Comparison of ENCODE assay signal across 8 cellular contexts in genomic region chr4:98929341-98930267, GRCh38. TPM values are rescaled to one million over a fixed set of nuclear protein-coding genes. Genes with fewer than 3 reads are reported as not detected.
DNase-seq lines count a peak whose midpoint lies in the region; ATAC-seq and TF ChIP-seq lines count a peak whose summit lies in the region.

No MANE protein-coding gene starts in this region.

- DNase-seq in AG10803 (ENCODE audit: low read depth) (peak; percentile 90), RWPE2 (ENCODE audit: low spot score) (peak; percentile 89), activated gamma-delta T cell treated with Interleukin-2 at 50 U/mL for 16 hours (peak; percentile 24), omental fat pad (ENCODE audit: low spot score) (peak; percentile 65), tibial artery (peak; percentile 85 to 91)

- H3K4me1 ChIP-seq in RWPE2 (ENCODE audit: insufficient read depth, poor library complexity, severe bottlenecking) (peaks cover 19% of the 10 kb centered on the region), gastroesophageal sphincter (peaks cover 0 to 34% (median 3%) of the 10 kb centered on the region in 3 donors), tibial artery (peaks cover 0 to 29% (median 13%) of the 10 kb centered on the region in 4 donors)

- H3K27ac ChIP-seq in RWPE2 (ENCODE audit: poor library complexity, severe bottlenecking): peak overlapping the region; percentile 96
- H3K27ac ChIP-seq in gastroesophageal sphincter: peak overlapping the region; percentile 66 to 99 (median 95)
- peak overlapping the region; percentile 90 to 94 for H3K27ac ChIP-seq in tibial artery

- ATAC-seq in GM19025 (IDR thresholded peaks at IDR 0.05; ENCODE audit: low read depth, unreplicated experiment): peak; percentile 36
- ATAC-seq in HG03196 (IDR thresholded peaks at IDR 0.05; ENCODE audit: unreplicated experiment): peak; percentile 52
- peak; percentile 80 for ATAC-seq in RWPE2 (ENCODE audit: low read depth)
- ATAC-seq in gastroesophageal sphincter: peak; percentile 60
- ATAC-seq in omental fat pad (ENCODE audit: low FRiP score): peak; percentile 84

- H3K36me3 ChIP-seq in RWPE2 (ENCODE audit: low read depth) (peaks cover 26% of the 10 kb centered on the region), gastroesophageal sphincter (peaks cover 0 to 8% of the 10 kb centered on the region in 2 donors), tibial artery (peaks cover 0 to 7% (median 0%) of the 10 kb centered on the region in 3 donors)

- TF ChIP-seq EP300 in gastroesophageal sphincter (IDR thresholded peaks at IDR 0.05): no peak

- TF ChIP-seq POLR2A in gastroesophageal sphincter (IDR thresholded peaks at IDR 0.05): peak in 1 of 2 donors; percentile 23

- intact Hi-C loops in tibial artery (cut with DNase I; ENCODE audit: low total_unique reads): loop anchor here (1.0 to 10.0 kb wide), 4 partner anchors 66 to 665 kb away; partner anchors contain the start of genes ADH5, METAP1 and RAP1GDS1

- H3K4me3 ChIP-seq in AG10803 (ENCODE audit: low read length) (peak overlapping the region; percentile 98), RWPE2 (ENCODE audit: severe bottlenecking) (peak overlapping the region; percentile 80), gastroesophageal sphincter (peak overlapping the region; percentile 88 to 98), tibial artery (peak overlapping the region; percentile 82 to 96)

- no peaks in the 10 kb centered on the region for H3K27me3 ChIP-seq in RWPE2 (ENCODE audit: insufficient read depth, poor library complexity, severe bottlenecking)
- H3K27me3 ChIP-seq in gastroesophageal sphincter: no peaks in the 10 kb centered on the region
- no peaks in the 10 kb centered on the region for H3K27me3 ChIP-seq in tibial artery

- WGBS in gastroesophageal sphincter (ENCODE audit: low coverage in 1 of 2), 2 donors: 14 to 20% methylated on average over 27 to 35 of the region's 44 CpGs

- TF ChIP-seq CTCF in AG10803 (conservative IDR thresholded peaks at IDR 0.05; ENCODE audit: low read length): peak; percentile 6; the same call in 1 of the 2 replicates
- TF ChIP-seq CTCF in RWPE2 (IDR thresholded peaks at IDR 0.05; ENCODE audit: poor library complexity, severe bottlenecking): no peak
- TF ChIP-seq CTCF in gastroesophageal sphincter (IDR thresholded peaks at IDR 0.05): peak in 3 of 4 experiments; percentile 8 to 35 (median 34)
- no peak for TF ChIP-seq CTCF in omental fat pad (IDR thresholded peaks at IDR 0.05)
- TF ChIP-seq CTCF in tibial artery (IDR thresholded peaks at IDR 0.05): peak in 1 of 2 experiments; percentile 34

- H3K9me3 ChIP-seq in RWPE2 (ENCODE audit: severe bottlenecking): no peaks in the 10 kb centered on the region
- no peaks in the 10 kb centered on the region for H3K9me3 ChIP-seq in gastroesophageal sphincter
- H3K9me3 ChIP-seq in tibial artery: no peaks in the 10 kb centered on the region

RNA-seq across cellular contexts. Expression of gene EIF4E, which starts 0.7 kb away (rescaled TPM):
- total RNA-seq in gastroesophageal sphincter: 100 to 1,000 TPM in 2 of 4 donors, 10 to 100 TPM in 2; 68.3 to 112 (median 97.5) TPM
- total RNA-seq in omental fat pad: 100 to 1,000 TPM in 1 of 4 donors, 10 to 100 TPM in 3; 62.5 to 208 (median 74.1) TPM

Comparison
In these comparisons a context has a peak if more than half of its experiments do, and no peak if none do; other contexts are left out.
1. Peak in every context shown above with its lines: DNase-seq, ATAC-seq, H3K4me3 ChIP-seq and H3K27ac ChIP-seq.
2. DNase-seq: peak in every context shown above with its lines; median percentile 90 in AG10803; 89 in RWPE2; 88 in tibial artery; 65 in omental fat pad; 24 in activated gamma-delta T cell treated with Interleukin-2 at 50 U/mL for 16 hours.
3. CTCF ChIP-seq: peak in AG10803 (single experiment) and gastroesophageal sphincter (3 of 4); none in RWPE2 (single experiment) and omental fat pad (0 of 3).